23 cellular contexts compared by ENCODE assay signal in genomic region chr1:153799016-153799415, GRCh38. TPM values are rescaled to one million over a fixed set of nuclear protein-coding genes. Genes with fewer than 3 reads are reported as not detected.
DNase-seq lines count a peak whose midpoint lies in the region; ATAC-seq lines count a peak whose summit lies in the region.
"Had no signal": no experiment of that assay in that cellular context is flagged by ENCODE, and none has a peak within 500 bp of the region (broad histone marks: within the 10 kb centered on the region; RNA-seq: fewer than 3 reads in every experiment).

No MANE protein-coding gene starts in this region.

- H4K20me1 ChIP-seq in Karpas-422 (ENCODE audit: insufficient read depth, low read depth, low read length): no peaks in the 10 kb centered on the region

- no peaks in the 10 kb centered on the region for H3K79me2 ChIP-seq in Karpas-422 (ENCODE audit: low read length)

- no peak overlapping the region for H3K4me3 ChIP-seq in Karpas-422 (ENCODE audit: low read length)
- H3K4me3 ChIP-seq in naive thymus-derived CD4-positive, alpha-beta T cell (ENCODE audit: low read length): no peak overlapping the region
- H3K4me3 ChIP-seq: GM12878, GM23248 had no signal

- no peaks in the 10 kb centered on the region for H3K27me3 ChIP-seq in Karpas-422 (ENCODE audit: low read length)
- H3K27me3 ChIP-seq in naive thymus-derived CD4-positive, alpha-beta T cell (ENCODE audit: control insufficient read depth in 2 of 2, insufficient read depth in 2 of 2, low read length in 2 of 2): no peaks in the 10 kb centered on the region

- peak overlapping the region; percentile 18; the same call in 1 of the 2 replicates for H3K9ac ChIP-seq in Karpas-422 (ENCODE audit: low read length)
- H3K9ac ChIP-seq: GM23248, SK-N-SH had no signal

- H3K9me3 ChIP-seq in Karpas-422 (ENCODE audit: low read length): no peaks in the 10 kb centered on the region
- no peaks in the 10 kb centered on the region for H3K9me3 ChIP-seq in naive thymus-derived CD4-positive, alpha-beta T cell (ENCODE audit: control insufficient read depth in 2 of 3, low read length in 3 of 3)
- H3K9me3 ChIP-seq: SK-N-SH had no signal

- no peaks in the 10 kb centered on the region for H3K27me3 Mint-ChIP-seq in activated naive CD8-positive, alpha-beta T cell treated with anti-CD3 and anti-CD28 coated beads, Interleukin-2, amount 10 ng/mL, durations not matched to agents 7 days and 5 days
- H3K27me3 Mint-ChIP-seq in activated naive CD8-positive, alpha-beta T cell treated with anti-CD3 and anti-CD28 coated beads, Interleukin-2, amount 50 U/mL, for 24 hours: no peaks in the 10 kb centered on the region
- no peaks in the 10 kb centered on the region for H3K27me3 Mint-ChIP-seq in naive thymus-derived CD4-positive, alpha-beta T cell
- H3K27me3 Mint-ChIP-seq: B cell had no signal

- no peak for DNase-seq in activated naive CD8-positive, alpha-beta T cell treated with anti-CD3 and anti-CD28 coated beads, Interleukin-2, amount 10 ng/mL, durations not matched to agents 7 days and 5 days
- DNase-seq in activated naive CD8-positive, alpha-beta T cell treated with anti-CD3 and anti-CD28 coated beads, Interleukin-2, amount 50 U/mL, for 24 hours: no peak
- DNase-seq in Karpas-422 (no peak), AG20443 (ENCODE audit: low spot score) (no peak)
- DNase-seq in naive thymus-derived CD4-positive, alpha-beta T cell: no peak
- DNase-seq in activated CD4-positive, CD25-positive, alpha-beta regulatory T cell treated with anti-CD3 and anti-CD28 coated beads, Interleukin-2, amount 50 U/mL, for 72 hours: no peak
- no peak for DNase-seq in stimulated activated CD4-positive, alpha-beta T cell treated with anti-CD3 and anti-CD28 coated beads, Interleukin-1b, Interleukin-23, amount 100 ng/mL, for 48 hours
- DNase-seq: COR-L47; DND-41; GM23248; HCEC 1CT; KG1; NCI-H1105 treated with DMSO at 0.1 percent for 48 hours; NCI-H2029 treated with DMSO at 0.1 percent for 48 hours; NCI-H345; NCI-H524; NCI-H774; NK-92 treated with Interleukin-12 subunit alpha and Interleukin-12 subunit beta, amount 100 ng/mL, for 24 hours; SIG-M5; SK-N-SH had no signal

- POLR2A ChIA-PET in activated naive CD8-positive, alpha-beta T cell treated with anti-CD3 and anti-CD28 coated beads, Interleukin-2, amount 10 ng/mL, durations not matched to agents 7 days and 5 days (lab: Charles Lee): interaction anchor here (1.8 kb wide), 1 partner anchor 188 kb away, joined by 5 read pairs; no protein-coding TSS in a partner anchor
- POLR2A ChIA-PET in naive thymus-derived CD4-positive, alpha-beta T cell (lab: Charles Lee): interaction anchor here (1.0 to 4.9 kb wide), 3 partner anchors 147 to 191 kb away, joined by 3 to 29 read pairs (median 5); partner anchors contain the start of genes JTB and RPS27

- H3K4me1 ChIP-seq in Karpas-422 (ENCODE audit: low read length): peaks cover 19% of the 10 kb centered on the region
- peaks cover 0 to 11% of the 10 kb centered on the region in 2 donors for H3K4me1 ChIP-seq in naive thymus-derived CD4-positive, alpha-beta T cell (ENCODE audit: control insufficient read depth in 2 of 2, insufficient read depth in 2 of 2, low read length in 2 of 2)

- H3K27ac Mint-ChIP-seq in activated naive CD8-positive, alpha-beta T cell treated with anti-CD3 and anti-CD28 coated beads, Interleukin-2, amount 10 ng/mL, durations not matched to agents 7 days and 5 days: peak overlapping the region; percentile 49
- H3K27ac Mint-ChIP-seq in activated naive CD8-positive, alpha-beta T cell treated with anti-CD3 and anti-CD28 coated beads, Interleukin-2, amount 50 U/mL, for 24 hours: no peak overlapping the region
- peak overlapping the region in 6 of 9 donors; percentile 42 to 77 (median 72) for H3K27ac Mint-ChIP-seq in naive thymus-derived CD4-positive, alpha-beta T cell
- H3K27ac Mint-ChIP-seq: B cell had no signal

- no peak overlapping the region for H2AFZ ChIP-seq in Karpas-422 (ENCODE audit: low read length)
- H2AFZ ChIP-seq: GM23248 had no signal

- intact Hi-C loops in naive thymus-derived CD4-positive, alpha-beta T cell (cut with micrococcal nuclease): no loop called here

- peak overlapping the region; percentile 49 for H3K27ac ChIP-seq in Karpas-422 (ENCODE audit: low read length)
- no peak overlapping the region for H3K27ac ChIP-seq in naive thymus-derived CD4-positive, alpha-beta T cell (ENCODE audit: low read depth, low read length)
- H3K27ac ChIP-seq: GM23248 had no signal

- 0 out of 2 replicates have a peak, but pooled peaks cover 3% of the 10 kb centered on the region for H3K9me2 ChIP-seq in Karpas-422 (replicated peaks; ENCODE audit: insufficient read depth, low read length)
- H3K9me2 ChIP-seq: SK-N-SH had no signal

- no peaks in the 10 kb centered on the region for H3K36me3 ChIP-seq in Karpas-422 (ENCODE audit: insufficient read depth, low read length)
- peaks cover 0 to 9% (median 0%) of the 10 kb centered on the region in 3 experiments for H3K36me3 ChIP-seq in naive thymus-derived CD4-positive, alpha-beta T cell (ENCODE audit: control insufficient read depth in 2 of 3, insufficient read depth in 3 of 3, low read length in 3 of 3)

- H3K4me3 Mint-ChIP-seq in activated naive CD8-positive, alpha-beta T cell treated with anti-CD3 and anti-CD28 coated beads, Interleukin-2, amount 10 ng/mL, durations not matched to agents 7 days and 5 days: no peak overlapping the region
- H3K4me3 Mint-ChIP-seq in activated naive CD8-positive, alpha-beta T cell treated with anti-CD3 and anti-CD28 coated beads, Interleukin-2, amount 50 U/mL, for 24 hours: no peak overlapping the region
- H3K4me3 Mint-ChIP-seq in naive thymus-derived CD4-positive, alpha-beta T cell: no peak overlapping the region
- H3K4me3 Mint-ChIP-seq: B cell, CD14-positive monocyte had no signal

- H3K4me1 Mint-ChIP-seq in activated naive CD8-positive, alpha-beta T cell treated with anti-CD3 and anti-CD28 coated beads, Interleukin-2, amount 10 ng/mL, durations not matched to agents 7 days and 5 days: peaks cover 35% of the 10 kb centered on the region
- H3K4me1 Mint-ChIP-seq in activated naive CD8-positive, alpha-beta T cell treated with anti-CD3 and anti-CD28 coated beads, Interleukin-2, amount 50 U/mL, for 24 hours: peaks cover 14% of the 10 kb centered on the region
- H3K4me1 Mint-ChIP-seq in naive thymus-derived CD4-positive, alpha-beta T cell: peaks cover 7 to 24% (median 15%) of the 10 kb centered on the region in 7 donors

- no peaks in the 10 kb centered on the region for H3K9me3 Mint-ChIP-seq in activated naive CD8-positive, alpha-beta T cell treated with anti-CD3 and anti-CD28 coated beads, Interleukin-2, amount 10 ng/mL, durations not matched to agents 7 days and 5 days
- H3K9me3 Mint-ChIP-seq in activated naive CD8-positive, alpha-beta T cell treated with anti-CD3 and anti-CD28 coated beads, Interleukin-2, amount 50 U/mL, for 24 hours: no peaks in the 10 kb centered on the region
- H3K9me3 Mint-ChIP-seq in naive thymus-derived CD4-positive, alpha-beta T cell: peaks cover 0 to 4% (median 0%) of the 10 kb centered on the region in 11 donors

- no peak overlapping the region for H3K4me2 ChIP-seq in Karpas-422 (ENCODE audit: low read depth, low read length, poor library complexity, severe bottlenecking)
- H3K4me2 ChIP-seq: SK-N-SH had no signal

- ATAC-seq in activated naive CD8-positive, alpha-beta T cell treated with anti-CD3 and anti-CD28 coated beads, Interleukin-2, amount 10 ng/mL, durations not matched to agents 7 days and 5 days (ENCODE audit: low read depth): no peak
- no peak for ATAC-seq in activated naive CD8-positive, alpha-beta T cell treated with anti-CD3 and anti-CD28 coated beads, Interleukin-2, amount 50 U/mL, for 24 hours
- no peak for ATAC-seq in naive thymus-derived CD4-positive, alpha-beta T cell
- ATAC-seq: GM12878 had no signal

- CTCF ChIA-PET in naive thymus-derived CD4-positive, alpha-beta T cell (lab: Charles Lee): interaction anchor here (5.7 kb wide), 1 partner anchor 189 kb away, joined by 84 read pairs; the partner anchor contains the start of genes RAB13 and RPS27

- peaks cover 18% of the 10 kb centered on the region for H3K36me3 Mint-ChIP-seq in activated naive CD8-positive, alpha-beta T cell treated with anti-CD3 and anti-CD28 coated beads, Interleukin-2, amount 10 ng/mL, durations not matched to agents 7 days and 5 days
- peaks cover 5% of the 10 kb centered on the region for H3K36me3 Mint-ChIP-seq in activated naive CD8-positive, alpha-beta T cell treated with anti-CD3 and anti-CD28 coated beads, Interleukin-2, amount 50 U/mL, for 24 hours (ENCODE audit: low read depth)
- H3K36me3 Mint-ChIP-seq in naive thymus-derived CD4-positive, alpha-beta T cell: peaks cover 0 to 4% (median 3%) of the 10 kb centered on the region in 5 donors

RNA-seq across cellular contexts. Expression of gene SLC27A3, which starts 23.8 kb away (rescaled TPM):
- 10 to 100 TPM; 38.9 to 44.0 TPM for total RNA-seq in activated naive CD8-positive, alpha-beta T cell treated with anti-CD3 and anti-CD28 coated beads, Interleukin-2, amount 10 ng/mL, durations not matched to agents 7 days and 5 days
- total RNA-seq in Karpas-422 (2014; rRNA removed; shearing (Covaris generic); ENCODE audit: low replicate concordance): 4.4 and 18.1 TPM in 2 replicates
- total RNA-seq in naive thymus-derived CD4-positive, alpha-beta T cell: 10 to 100 TPM in 4 of 5 experiments, 1 to 10 TPM in 1; 9.1 to 34.2 (median 11.6) TPM
- 1 to 10 TPM; 3.4 to 7.2 TPM for polyA plus RNA-seq in naive thymus-derived CD4-positive, alpha-beta T cell
